11 cellular contexts compared by ENCODE assay signal in genomic region chr1:166952002-166952746, GRCh38. TPM values are rescaled to one million over a fixed set of nuclear protein-coding genes. Genes with fewer than 3 reads are reported as not detected.
DNase-seq lines count a peak whose midpoint lies in the region; ATAC-seq and TF ChIP-seq lines count a peak whose summit lies in the region.
"Had no signal": no experiment of that assay in that cellular context is flagged by ENCODE, and none has a peak within 500 bp of the region (broad histone marks: within the 10 kb centered on the region; RNA-seq: fewer than 3 reads in every experiment).

No MANE protein-coding gene starts in this region.

- H3K27ac Mint-ChIP-seq in naive thymus-derived CD4-positive, alpha-beta T cell: no peak overlapping the region

- ATAC-seq in HG03045 (IDR thresholded peaks at IDR 0.05; ENCODE audit: unreplicated experiment) (no peak), GM21390 (IDR thresholded peaks at IDR 0.05; ENCODE audit: unreplicated experiment) (no peak)
- ATAC-seq in naive thymus-derived CD4-positive, alpha-beta T cell: no peak

- no peaks in the 10 kb centered on the region for H3K36me3 ChIP-seq in mesodermal cell (ENCODE audit: control insufficient read depth, insufficient read depth, low read length)
- no peaks in the 10 kb centered on the region for H3K36me3 ChIP-seq in naive thymus-derived CD4-positive, alpha-beta T cell (ENCODE audit: control insufficient read depth in 2 of 3, insufficient read depth in 3 of 3, low read length in 3 of 3)

- DNase-seq in G401 (ENCODE audit: low spot score) (peak; percentile 15), NCI-H69 (lab: John Stamatoyannopoulos, UW) (peak; percentile 43), epithelial cell of esophagus (ENCODE audit: low read depth) (peak; percentile 46), DMS79 treated with DMSO at 0.1 percent for 48 hours (lab: John Stamatoyannopoulos, UW) (no peak)
- DNase-seq in naive thymus-derived CD4-positive, alpha-beta T cell: no peak
- DNase-seq: activated CD4-positive, alpha-beta T cell treated with anti-CD3 and anti-CD28 coated beads for 48 hours; DND-41 had no signal

- no peaks in the 10 kb centered on the region for H3K9me3 Mint-ChIP-seq in naive thymus-derived CD4-positive, alpha-beta T cell
- H3K9me3 Mint-ChIP-seq: central memory CD8-positive, alpha-beta T cell had no signal

- H3K4me1 Mint-ChIP-seq in naive thymus-derived CD4-positive, alpha-beta T cell: peaks cover 0 to 11% (median 9%) of the 10 kb centered on the region in 7 donors

- intact Hi-C loops in naive thymus-derived CD4-positive, alpha-beta T cell (cut with micrococcal nuclease): no loop called here

- peaks cover 12 to 20% (median 17%) of the 10 kb centered on the region in 5 donors for H3K27me3 Mint-ChIP-seq in naive thymus-derived CD4-positive, alpha-beta T cell

- no peak overlapping the region for H3K4me3 Mint-ChIP-seq in naive thymus-derived CD4-positive, alpha-beta T cell
- H3K4me3 Mint-ChIP-seq: central memory CD8-positive, alpha-beta T cell had no signal

- in situ Hi-C loops in G401 (cut with HindIII; ENCODE audit: low sequenced_read_pairs): no loop called here

- peaks cover 0 to 11% (median 0%) of the 10 kb centered on the region in 5 donors for H3K36me3 Mint-ChIP-seq in naive thymus-derived CD4-positive, alpha-beta T cell

- no peak overlapping the region for H3K4me3 ChIP-seq in epithelial cell of esophagus (ENCODE audit: low read length)
- no peak overlapping the region for H3K4me3 ChIP-seq in mesodermal cell (ENCODE audit: extremely low read depth, insufficient read depth, low read length, poor library complexity, severe bottlenecking)
- H3K4me3 ChIP-seq in naive thymus-derived CD4-positive, alpha-beta T cell (ENCODE audit: low read length): no peak overlapping the region

- POLR2A ChIA-PET in naive thymus-derived CD4-positive, alpha-beta T cell (lab: Charles Lee): no interaction called here

- H3K4me1 ChIP-seq in mesodermal cell (ENCODE audit: control insufficient read depth, insufficient read depth, low read length, poor library complexity, severe bottlenecking): peaks cover 46% of the 10 kb centered on the region
- H3K4me1 ChIP-seq in naive thymus-derived CD4-positive, alpha-beta T cell (ENCODE audit: control insufficient read depth in 2 of 2, insufficient read depth in 2 of 2, low read length in 2 of 2): no peaks in the 10 kb centered on the region

- no peak for TF ChIP-seq CTCF in epithelial cell of esophagus (IDR thresholded peaks at IDR 0.05; ENCODE audit: insufficient read depth, low read depth, low read length, missing control alignments)

- H3K27ac ChIP-seq in mesodermal cell (ENCODE audit: low read depth, low read length, severe bottlenecking): peak overlapping the region; percentile 67
- H3K27ac ChIP-seq in naive thymus-derived CD4-positive, alpha-beta T cell (ENCODE audit: low read depth, low read length): no peak overlapping the region

- WGBS in mesodermal cell (ENCODE audit: insufficient coverage in 2 of 2), 2 experiments: 75 to 78% methylated on average over 1 to 2 of the region's 4 CpGs

- CTCF ChIA-PET in naive thymus-derived CD4-positive, alpha-beta T cell (lab: Charles Lee): interaction anchor here (0.6 kb wide), 1 partner anchor 125 kb away, joined by 3 read pairs; no protein-coding TSS in a partner anchor

- H3K27me3 ChIP-seq in naive thymus-derived CD4-positive, alpha-beta T cell (ENCODE audit: control insufficient read depth in 2 of 2, insufficient read depth in 2 of 2, low read length in 2 of 2): no peaks in the 10 kb centered on the region

- no peaks in the 10 kb centered on the region for H3K9me3 ChIP-seq in mesodermal cell (ENCODE audit: control insufficient read depth, low read length)
- H3K9me3 ChIP-seq in naive thymus-derived CD4-positive, alpha-beta T cell (ENCODE audit: control insufficient read depth in 2 of 3, low read length in 3 of 3): no peaks in the 10 kb centered on the region

RNA-seq across cellular contexts. Expression of gene ILDR2, which starts 23.2 kb away (rescaled TPM):
- total RNA-seq in G401 (2014; rRNA removed; shearing (Covaris generic)): 0.86 and 1.6 TPM in 2 replicates
- polyA plus RNA-seq in mesodermal cell (2013, experiment 1 of 2): 3.4 TPM
- polyA plus RNA-seq in mesodermal cell (2013, experiment 2 of 2): 3.3 TPM
- total RNA-seq in naive thymus-derived CD4-positive, alpha-beta T cell: 1 to 10 TPM in 1 of 5 experiments, under 1 TPM in 4; 0.15 to 10.0 (median 0.29) TPM
- polyA plus RNA-seq in naive thymus-derived CD4-positive, alpha-beta T cell: not detected

RNA-seq across cellular contexts. Expression of gene MAEL, which starts 36.9 kb away (rescaled TPM):
- total RNA-seq in G401 (2014; rRNA removed; shearing (Covaris generic)): not detected in 2 replicates
- not detected for polyA plus RNA-seq in mesodermal cell (2013, experiment 1 of 2)
- polyA plus RNA-seq in mesodermal cell (2013, experiment 2 of 2): not detected
- not detected for total RNA-seq in naive thymus-derived CD4-positive, alpha-beta T cell
- not detected for polyA plus RNA-seq in naive thymus-derived CD4-positive, alpha-beta T cell

Comparison
In these comparisons a context has a peak if more than half of its experiments do, and no peak if none do; other contexts are left out.
1. DNase-seq: peak in G401 (single experiment), NCI-H69 (single experiment) and epithelial cell of esophagus (single experiment); none in DMS79 treated with DMSO at 0.1 percent for 48 hours (single experiment) and naive thymus-derived CD4-positive, alpha-beta T cell (0 of 9).